In genomic region chr2:11011359-11011758, GRCh38 we compare ENCODE assay signal across 27 cellular contexts.
DNase-seq lines count a peak whose midpoint lies in the region; ATAC-seq, FAIRE-seq and TF ChIP-seq lines count a peak whose summit lies in the region.
"Had no signal": no experiment of that assay in that cellular context is flagged by ENCODE, and none has a peak within 500 bp of the region (broad histone marks: within the 10 kb centered on the region; RNA-seq: fewer than 3 reads in every experiment).

No MANE protein-coding gene starts in this region.

- H3K9me3 ChIP-seq in HepG2 (ENCODE audit: low read length), result peaks cover 12% of the 10 kb centered on the region
- no peaks in the 10 kb centered on the region for H3K9me3 ChIP-seq in right lobe of liver
- H3K9me3 ChIP-seq: BE2C had no signal

- in situ Hi-C loops in HepG2 (cut with HindIII; ENCODE audit: extremely low pct_ligation_motif_present, low pct_unique_long_range_greater_than_20kb), result no loop called here

- DNase-seq in activated effector memory CD4-positive, alpha-beta T cell treated with anti-CD3 and anti-CD28 coated beads, Interleukin-2, amount 50 U/mL, for 16 hours, result peak; percentile 8
- no peak for DNase-seq in activated effector memory CD4-positive, alpha-beta T cell treated with Interleukin-2 at 50 U/mL for 16 hours
- no peak for DNase-seq in HepG2 (ENCODE audit: low spot score)
- no peak for DNase-seq in right lobe of liver
- peak; percentile 8 for DNase-seq in ecto neural progenitor cell (ENCODE audit: low spot score)
- peak; percentile 65 for DNase-seq in posterior vena cava (ENCODE audit: low spot score)
- no peak for DNase-seq in nucleus accumbens (lab: John Stamatoyannopoulos, UW)
- DNase-seq: AML-193; BE2C; CD4-positive, alpha-beta T cell; CD8-positive, alpha-beta memory T cell; DMS 273 treated with DMSO at 0.1 percent for 48 hours; DMS79; EL; GDM1; GM23248; H7; HCEC 1CT; HFFc6 had no signal

- CTCF ChIA-PET in HepG2 (lab: Yijun Ruan, JAX; ENCODE audit: low intra/inter-chr PET ratio, low total read pairs), result no interaction called here

- no peaks in the 10 kb centered on the region for H3K36me3 ChIP-seq in HepG2 (replicated peaks in 1 of 2; ENCODE audit: control insufficient read depth in 1 of 2, insufficient read depth in 2 of 2, low read length in 2 of 2)
- no peaks in the 10 kb centered on the region for H3K36me3 ChIP-seq in right lobe of liver
- H3K36me3 ChIP-seq: BE2C; BLaER1 treated with 17β-estradiol and CSF1 and Interleukin-3, amounts not matched to agents 10 nM and 100 nM had no signal

- WGBS in HepG2 (ENCODE audit: low lambda C conversion rate), result 16% methylated on average over 7 of the region's 7 CpGs
- 85% methylated on average over 6 of the region's 7 CpGs for WGBS in right lobe of liver (ENCODE audit: insufficient coverage, low coverage, low lambda C conversion rate, missing lambda C conversion rate)

- no peaks in the 10 kb centered on the region for H3K79me2 ChIP-seq in HepG2 (ENCODE audit: insufficient read depth, low read length)

- intact Hi-C loops in HepG2 (cut with micrococcal nuclease; ENCODE audit: unreplicated experiment) (no loop called here), right lobe of liver (cut with DNase I) (no loop called here), posterior vena cava (cut with DNase I) (no loop called here)

- TF ChIP-seq CTCF in HepG2 (CRISPR knock-in tag; IDR thresholded peaks at IDR 0.05), result no peak
- TF ChIP-seq CTCF in right lobe of liver (IDR thresholded peaks at IDR 0.05), result no peak

- ATAC-seq in HepG2 (no peak), right lobe of liver (no peak), HG02973 (IDR thresholded peaks at IDR 0.05; ENCODE audit: unreplicated experiment) (no peak)
- ATAC-seq: GM12878 had no signal

- no peaks in the 10 kb centered on the region for H3K4me1 ChIP-seq in HepG2 (ENCODE audit: insufficient read depth, low read length)
- no peaks in the 10 kb centered on the region for H3K4me1 ChIP-seq in right lobe of liver
- H3K4me1 ChIP-seq: BE2C had no signal

- no peaks in the 10 kb centered on the region for H4K20me1 ChIP-seq in HepG2 (ENCODE audit: insufficient read depth, low read length)
- H4K20me1 ChIP-seq: BLaER1 treated with 17β-estradiol and CSF1 and Interleukin-3, amounts not matched to agents 10 nM and 100 nM had no signal

- no peak overlapping the region for H2AFZ ChIP-seq in HepG2 (ENCODE audit: low read length)
- H2AFZ ChIP-seq: GM23248 had no signal

- no TSS peak for BruUV-seq in HepG2 (replicated peaks; lab: Mats Ljungman, UMichigan)

- TF ChIP-seq POLR2A in HepG2 (IDR thresholded peaks at IDR 0.05; ENCODE audit: insufficient read depth in 1 of 2, low read depth in 2 of 2, low read length in 2 of 2) (no peak), right lobe of liver (IDR thresholded peaks at IDR 0.05) (no peak)

- H3K27me3 ChIP-seq in HepG2 (ENCODE audit: control insufficient read depth in 1 of 2, insufficient read depth in 2 of 2, low read length in 2 of 2), result peaks cover 0 to 34% of the 10 kb centered on the region in 2 experiments; a peak in 4 of 5 replicates
- no peaks in the 10 kb centered on the region for H3K27me3 ChIP-seq in right lobe of liver
- H3K27me3 ChIP-seq: BE2C; BLaER1 treated with 17β-estradiol and CSF1 and Interleukin-3, amounts not matched to agents 10 nM and 100 nM had no signal

- TF ChIP-seq EP300 in HepG2 (IDR thresholded peaks at IDR 0.05; ENCODE audit: low read depth in 2 of 2, low read length in 2 of 2), result no peak
- no peak for TF ChIP-seq EP300 in HepG2 (CRISPR knock-in tag; IDR thresholded peaks at IDR 0.05; ENCODE audit: borderline replicate concordance)

- H3K4me3 ChIP-seq in HepG2 (replicated peaks in 1 of 3; ENCODE audit: insufficient read depth in 1 of 3, low read depth in 2 of 3, low read length in 3 of 3) (no peak overlapping the region), right lobe of liver (no peak overlapping the region)
- H3K4me3 ChIP-seq: BLaER1 treated with 17β-estradiol and CSF1 and Interleukin-3, amounts not matched to agents 10 nM and 100 nM; GM12878; GM23248 had no signal

- no peak overlapping the region for H3K9ac ChIP-seq in HepG2 (ENCODE audit: insufficient read depth, low read depth, low read length)
- H3K9ac ChIP-seq: BLaER1 treated with 17β-estradiol and CSF1 and Interleukin-3, amounts not matched to agents 10 nM and 100 nM; GM23248 had no signal

- POLR2A ChIA-PET in HepG2 (lab: Yijun Ruan, JAX), result no interaction called here

- no peak for FAIRE-seq in HepG2 (lab: Jason Lieb, UNC)
- FAIRE-seq: A204.1, D721Med, GM12878, GM19239, H1 had no signal

- no peak overlapping the region for H3K4me2 ChIP-seq in HepG2 (ENCODE audit: low read depth, low read length)
- H3K4me2 ChIP-seq: BLaER1 treated with 17β-estradiol and CSF1 and Interleukin-3, amounts not matched to agents 10 nM and 100 nM had no signal

- no peak for TF ChIP-seq RAD21 in HepG2 (CRISPR knock-in tag; IDR thresholded peaks at IDR 0.05)

- no peak overlapping the region for H3K27ac ChIP-seq in HepG2 (ENCODE audit: extremely low read length, insufficient read depth, low read length)
- H3K27ac ChIP-seq in right lobe of liver, result no peak overlapping the region
- H3K27ac ChIP-seq: 22Rv1; BLaER1 treated with 17β-estradiol and CSF1 and Interleukin-3, amounts not matched to agents 10 nM and 100 nM; GM23248 had no signal

TF ChIP-seq in HepG2, 621 proteins besides CTCF, POLR2A, EP300 and RAD21:
- no peak for TF ChIP-seq ZNF552 (CRISPR knock-in tag; IDR thresholded peaks at IDR 0.05; ENCODE audit: borderline replicate concordance)
- TF ChIP-seq ZNF224 (CRISPR knock-in tag; IDR thresholded peaks at IDR 0.05), result peak; percentile 95

Comparison
In these comparisons a context has a peak if more than half of its experiments do, and no peak if none do; other contexts are left out.
1. DNase-seq: peak in activated effector memory CD4-positive, alpha-beta T cell treated with anti-CD3 and anti-CD28 coated beads, Interleukin-2, amount 50 U/mL, for 16 hours (single experiment), ecto neural progenitor cell (single experiment) and posterior vena cava (single experiment); none in activated effector memory CD4-positive, alpha-beta T cell treated with Interleukin-2 at 50 U/mL for 16 hours (single experiment), HepG2 (single experiment), right lobe of liver (0 of 3) and nucleus accumbens (0 of 56).